8 cellular contexts compared by ENCODE assay signal in genomic region chr18:14178691-14179196, GRCh38. TPM values are rescaled to one million over a fixed set of nuclear protein-coding genes. Genes with fewer than 3 reads are reported as not detected.
DNase-seq lines count a peak whose midpoint lies in the region; TF ChIP-seq lines count a peak whose summit lies in the region.
"Not testable (repeated sequence)": the region's sequence is repeated elsewhere in the genome, so short reads cannot be mapped to it uniquely, and the experiment has no call there.

No MANE protein-coding gene starts in this region.

- not testable (repeated sequence) for H3K36me3 Mint-ChIP-seq in activated naive CD4-positive, alpha-beta T cell treated with anti-CD3 and anti-CD28 coated beads, Interleukin-2, amount 50 U/mL, for 24 hours

- peaks cover 11% of the 10 kb centered on the region for H3K4me1 Mint-ChIP-seq in activated naive CD4-positive, alpha-beta T cell treated with anti-CD3 and anti-CD28 coated beads, Interleukin-2, amount 50 U/mL, for 24 hours

- not testable (repeated sequence) for H3K9me3 ChIP-seq in HAP-1, thyroid gland

- H3K4me3 ChIP-seq in HAP-1 (peak overlapping the region; percentile 39), thyroid gland (replicated peaks in 1 of 3) (peak overlapping the region in 2 of 3 donors; percentile 32 to 62)

- not testable (repeated sequence) for H3K27me3 Mint-ChIP-seq in activated naive CD4-positive, alpha-beta T cell treated with anti-CD3 and anti-CD28 coated beads, Interleukin-2, amount 50 U/mL, for 24 hours

- intact Hi-C loops in head of caudate nucleus (cut with DNase I); posterior vena cava (cut with DNase I); thyroid gland (cut with DNase I): not testable (repeated sequence)

- DNase-seq in GM10266 (ENCODE audit: extremely low spot score): peak; percentile 14
- peak; percentile 86 to 95 for DNase-seq in HAP-1 (ENCODE audit: low spot score in 2 of 2)
- DNase-seq in LHCN-M2 (ENCODE audit: low read depth): peak; percentile 75
- peak; percentile 30 to 60 for DNase-seq in SW 1271 (lab: John Stamatoyannopoulos, UW)
- peak; percentile 35 to 87 (median 74) for DNase-seq in head of caudate nucleus
- DNase-seq in posterior vena cava (ENCODE audit: low spot score): peak; percentile 82
- peak; percentile 86 to 87 for DNase-seq in thyroid gland

- H3K27me3 ChIP-seq in HAP-1 (ENCODE audit: low read depth); thyroid gland: not testable (repeated sequence)

- TF ChIP-seq CTCF in GM10266 (IDR thresholded peaks at IDR 0.05; ENCODE audit: control insufficient read depth, insufficient read depth, low read depth, missing control alignments) (peak; percentile 40), thyroid gland (IDR thresholded peaks at IDR 0.05) (peak; percentile 14 to 81 (median 50))

- H3K36me3 ChIP-seq in HAP-1 (replicated peaks); thyroid gland: not testable (repeated sequence)

- 0% methylated on average over 2 of the region's 38 CpGs; no CpG with 5 or more reads in 1 of the 2 donors for WGBS in thyroid gland, 2 donors

- not testable (repeated sequence) for H3K4me1 ChIP-seq in HAP-1, thyroid gland

- peak in 1 of 2 donors; percentile 56 for TF ChIP-seq POLR2A in thyroid gland (IDR thresholded peaks at IDR 0.05)

- in situ Hi-C loops in HAP-1 (cut with MboI; ENCODE audit: low sequenced_read_pairs): not testable (repeated sequence)

- H3K4me3 Mint-ChIP-seq in activated naive CD4-positive, alpha-beta T cell treated with anti-CD3 and anti-CD28 coated beads, Interleukin-2, amount 50 U/mL, for 24 hours: peak overlapping the region; percentile 88

- H3K9me3 Mint-ChIP-seq in activated naive CD4-positive, alpha-beta T cell treated with anti-CD3 and anti-CD28 coated beads, Interleukin-2, amount 50 U/mL, for 24 hours: not testable (repeated sequence)

- peak overlapping the region; percentile 60 for H3K27ac Mint-ChIP-seq in activated naive CD4-positive, alpha-beta T cell treated with anti-CD3 and anti-CD28 coated beads, Interleukin-2, amount 50 U/mL, for 24 hours

- not testable (repeated sequence) for H3K27ac ChIP-seq in thyroid gland

RNA-seq across cellular contexts. Expression of gene ZNF519, which starts 46.5 kb away (rescaled TPM):
- total RNA-seq in LHCN-M2 (2014; rRNA removed) (7.5 and 11.5 TPM in 2 replicates), posterior vena cava (10 to 100 TPM in 1 of 2 donors, 1 to 10 TPM in 1; 5.8 to 10.2 TPM), thyroid gland (10 to 100 TPM in 2 of 4 donors, 1 to 10 TPM in 2; 2.9 to 12.0 (median 8.5) TPM)
- 1.9 TPM for polyA plus RNA-seq in LHCN-M2 (2012)

Comparison
In these comparisons a context has a peak if more than half of its experiments do, and no peak if none do; other contexts are left out.
1. DNase-seq: peak in every context shown above with its lines; median percentile 90 in HAP-1; 86 in thyroid gland; 82 in posterior vena cava; 75 in LHCN-M2; 74 in head of caudate nucleus; 45 in SW 1271; 14 in GM10266.